ENCODE assay signal across 24 cellular contexts in the genomic region with DNA sequence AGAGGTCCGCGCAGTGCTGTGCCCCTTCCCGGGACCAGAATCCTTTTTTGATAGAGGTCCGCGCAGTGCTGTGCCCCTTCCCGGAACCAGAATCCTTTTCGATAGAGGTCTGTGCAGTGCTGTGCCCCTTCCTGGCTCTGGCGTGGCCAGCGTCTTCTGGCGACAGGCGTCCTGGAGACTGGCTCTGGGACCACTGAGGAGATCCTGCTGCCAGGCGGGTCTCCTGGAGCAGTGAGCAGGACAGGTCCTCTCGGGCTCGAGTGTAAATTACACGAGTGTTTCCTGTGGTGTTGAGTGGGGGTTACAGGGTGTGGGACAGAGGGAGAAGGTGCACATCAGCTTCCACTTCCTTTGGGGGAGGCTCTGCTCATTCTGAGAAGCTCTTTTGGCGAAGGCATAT.
"Had no signal": no experiment of that assay in that cellular context is flagged by ENCODE, and none has a peak within 500 bp of the region (broad histone marks: within the 10 kb centered on the region; RNA-seq: fewer than 3 reads in every experiment).

No MANE protein-coding gene starts in this region.

- ATAC-seq: naive thymus-derived CD8-positive, alpha-beta T cell; right lobe of liver; stimulated activated naive B cell treated with anti-CD40 and anti-IgM and Interleukin-4, amounts not matched to agents 10 μg/mL and 1 μg/mL and 100 μg/mL, for 72 hours; stimulated activated naive CD8-positive, alpha-beta T cell treated with anti-CD3 and anti-CD28 coated beads, Interleukin-15, Interleukin-2, amounts not matched to agents 100 U/mL and 50 U/mL, for 24 hours had no signal

- H3K27me3 ChIP-seq: ovary, right atrium auricular region, right lobe of liver, stomach, testis, thyroid gland, transverse colon, upper lobe of left lung, vagina had no signal

- H3K27me3 Mint-ChIP-seq: naive thymus-derived CD8-positive, alpha-beta T cell; progenitor cell of endocrine pancreas; stimulated activated naive B cell treated with anti-CD40 and anti-IgM and Interleukin-4, amounts not matched to agents 10 μg/mL and 1 μg/mL and 100 μg/mL, for 72 hours had no signal

- H3K4me3 Mint-ChIP-seq: naive thymus-derived CD8-positive, alpha-beta T cell; nephron; neural crest cell; stimulated activated naive B cell treated with anti-CD40 and anti-IgM and Interleukin-4, amounts not matched to agents 10 μg/mL and 1 μg/mL and 100 μg/mL, for 72 hours had no signal

- DNase-seq: hypothalamus; islet precursor cell; left ventricle myocardium inferior; mesenchymal stem cell; naive thymus-derived CD8-positive, alpha-beta T cell; nucleus accumbens; ovary; right lobe of liver; stimulated activated CD4-positive, alpha-beta T cell treated with anti-CD3 and anti-CD28 coated beads, Interleukin-1b, Interleukin-23, amount 100 ng/mL, for 48 hours; stimulated activated CD4-positive, alpha-beta T cell treated with anti-CD3 and anti-CD28 coated beads, Interleukin-2, amount 100 ng/mL, for 48 hours; stimulated activated CD4-positive, alpha-beta T cell treated with anti-CD3 and anti-CD28 coated beads, Interleukin-4, amount 100 ng/mL, for 4 hours; stimulated activated naive B cell treated with anti-CD40 and anti-IgM and Interleukin-4, amounts not matched to agents 10 μg/mL and 1 μg/mL and 100 μg/mL, for 72 hours; stimulated activated naive CD8-positive, alpha-beta T cell treated with anti-CD3 and anti-CD28 coated beads, Interleukin-15, Interleukin-2, amounts not matched to agents 100 U/mL and 50 U/mL, for 24 hours; stomach; testis; thyroid gland; transverse colon had no signal

- H3K27ac Mint-ChIP-seq: naive thymus-derived CD8-positive, alpha-beta T cell; nephron; progenitor cell of endocrine pancreas; stimulated activated naive B cell treated with anti-CD40 and anti-IgM and Interleukin-4, amounts not matched to agents 10 μg/mL and 1 μg/mL and 100 μg/mL, for 72 hours had no signal

- H3K36me3 ChIP-seq: left ventricle myocardium inferior, ovary, right atrium auricular region, right lobe of liver, stomach, thyroid gland, transverse colon, upper lobe of left lung, vagina had no signal

- H3K27ac ChIP-seq: left ventricle myocardium inferior, ovary, right atrium auricular region, right lobe of liver, stomach, testis, thyroid gland, transverse colon, upper lobe of left lung, vagina had no signal

- H3K9me3 Mint-ChIP-seq: naive thymus-derived CD8-positive, alpha-beta T cell; neural crest cell; stimulated activated naive B cell treated with anti-CD40 and anti-IgM and Interleukin-4, amounts not matched to agents 10 μg/mL and 1 μg/mL and 100 μg/mL, for 72 hours had no signal

- H3K4me1 Mint-ChIP-seq: nephron, neural crest cell had no signal

- H3K4me1 ChIP-seq: left ventricle myocardium inferior, right atrium auricular region, testis, vagina had no signal

- H3K4me3 ChIP-seq: left ventricle myocardium inferior, ovary, right atrium auricular region, right lobe of liver, smooth muscle cell, stomach, testis, thyroid gland, transverse colon, upper lobe of left lung, vagina had no signal

- H3K9me3 ChIP-seq: left ventricle myocardium inferior, ovary, right atrium auricular region, right lobe of liver, stomach, testis, thyroid gland, transverse colon, upper lobe of left lung, vagina had no signal

- H3K4me2 ChIP-seq: smooth muscle cell had no signal
